In the genomic region with DNA sequence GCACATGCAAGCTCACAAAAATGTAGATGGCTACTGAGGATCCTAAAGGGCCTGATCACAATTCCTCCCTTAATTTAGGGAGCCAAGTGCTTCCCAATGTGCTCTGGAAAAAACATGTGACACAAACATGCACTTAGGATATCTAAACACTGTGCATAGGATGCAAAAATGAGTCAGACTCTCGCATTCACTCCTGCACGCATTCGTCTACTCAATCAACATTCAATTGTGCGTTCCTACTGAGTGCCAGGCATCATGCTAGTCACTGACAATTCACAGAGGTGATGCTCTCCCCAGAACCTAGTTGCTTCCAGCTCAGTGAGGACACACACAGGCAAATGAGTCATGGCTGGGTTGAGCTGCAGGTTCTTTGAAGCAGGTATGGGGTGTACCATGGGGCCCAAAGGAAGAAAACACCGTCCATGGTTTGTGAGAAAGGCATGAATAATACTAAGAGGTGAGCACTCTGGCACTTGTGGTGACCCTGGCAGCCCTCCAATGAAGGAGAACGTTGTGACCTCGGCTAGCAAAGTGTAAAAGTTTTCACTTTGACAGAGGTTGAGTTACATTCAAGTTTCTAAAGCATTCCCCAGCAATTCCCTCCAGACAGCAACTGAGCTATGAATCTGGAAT, we compare ENCODE assay signal across 3 cellular contexts.
TF ChIP-seq lines count a peak whose summit lies in the region.

No MANE protein-coding gene starts in this region.

TF ChIP-seq in SK-N-SH, 30 proteins besides CTCF, POLR2A, EP300 and RAD21 (continued from another document):
- TF ChIP-seq SIN3A (IDR thresholded peaks at IDR 0.05; ENCODE audit: borderline replicate concordance, low read depth, low read length) (no peak), NRF1 (IDR thresholded peaks at IDR 0.05; ENCODE audit: low read depth, low read length) (no peak), NFIC (IDR thresholded peaks at IDR 0.05; ENCODE audit: borderline replicate concordance) (no peak), FOXJ3 (CRISPR knock-in tag; IDR thresholded peaks at IDR 0.05) (no peak), YY1 (IDR thresholded peaks at IDR 0.05; ENCODE audit: low read depth) (no peak), ELF1 (IDR thresholded peaks at IDR 0.05) (no peak), MEF2A (IDR thresholded peaks at IDR 0.05; ENCODE audit: borderline replicate concordance, low read depth) (no peak), IRF3 (IDR thresholded peaks at IDR 0.05; ENCODE audit: low read depth, low read length) (no peak), SMC3 (IDR thresholded peaks at IDR 0.05; ENCODE audit: low read depth, low read length) (no peak)

TF ChIP-seq in SK-N-SH treated with all-trans-retinoic acid at 6 μM for 48 hours, 23 proteins besides CTCF, POLR2A, EP300 and RAD21 (continued from another document):
- TF ChIP-seq PATZ1 (CRISPR knock-in tag; IDR thresholded peaks at IDR 0.05; ENCODE audit: borderline replicate concordance) (no peak), ZFP30 (CRISPR knock-in tag; IDR thresholded peaks at IDR 0.05) (no peak), TCF4 (CRISPR knock-in tag; IDR thresholded peaks at IDR 0.05; ENCODE audit: borderline replicate concordance) (no peak), OSR1 (CRISPR knock-in tag; IDR thresholded peaks at IDR 0.05) (no peak), ZNF70 (CRISPR knock-in tag; IDR thresholded peaks at IDR 0.05) (no peak), SNAI2 (CRISPR knock-in tag; IDR thresholded peaks at IDR 0.05) (no peak), ZNF565 (CRISPR knock-in tag; conservative IDR thresholded peaks at IDR 0.05; ENCODE audit: low read depth) (no peak), PPARA (CRISPR knock-in tag; IDR thresholded peaks at IDR 0.05; ENCODE audit: borderline replicate concordance) (no peak), ZNF8 (CRISPR knock-in tag; IDR thresholded peaks at IDR 0.05) (no peak), BACH2 (CRISPR knock-in tag; IDR thresholded peaks at IDR 0.05; ENCODE audit: borderline replicate concordance) (no peak), TOX (CRISPR knock-in tag; IDR thresholded peaks at IDR 0.05; ENCODE audit: borderline replicate concordance) (no peak), ARNTL (CRISPR knock-in tag; IDR thresholded peaks at IDR 0.05; ENCODE audit: borderline replicate concordance, low read depth) (no peak), RARB (CRISPR knock-in tag; IDR thresholded peaks at IDR 0.05) (no peak), ISL1 (CRISPR knock-in tag; IDR thresholded peaks at IDR 0.05) (no peak), ESRRG (CRISPR knock-in tag; IDR thresholded peaks at IDR 0.05) (no peak), CREB5 (CRISPR knock-in tag; IDR thresholded peaks at IDR 0.05; ENCODE audit: low read depth) (no peak), ZFP3 (CRISPR knock-in tag; IDR thresholded peaks at IDR 0.05) (no peak)
- TF ChIP-seq, protein P1, sequence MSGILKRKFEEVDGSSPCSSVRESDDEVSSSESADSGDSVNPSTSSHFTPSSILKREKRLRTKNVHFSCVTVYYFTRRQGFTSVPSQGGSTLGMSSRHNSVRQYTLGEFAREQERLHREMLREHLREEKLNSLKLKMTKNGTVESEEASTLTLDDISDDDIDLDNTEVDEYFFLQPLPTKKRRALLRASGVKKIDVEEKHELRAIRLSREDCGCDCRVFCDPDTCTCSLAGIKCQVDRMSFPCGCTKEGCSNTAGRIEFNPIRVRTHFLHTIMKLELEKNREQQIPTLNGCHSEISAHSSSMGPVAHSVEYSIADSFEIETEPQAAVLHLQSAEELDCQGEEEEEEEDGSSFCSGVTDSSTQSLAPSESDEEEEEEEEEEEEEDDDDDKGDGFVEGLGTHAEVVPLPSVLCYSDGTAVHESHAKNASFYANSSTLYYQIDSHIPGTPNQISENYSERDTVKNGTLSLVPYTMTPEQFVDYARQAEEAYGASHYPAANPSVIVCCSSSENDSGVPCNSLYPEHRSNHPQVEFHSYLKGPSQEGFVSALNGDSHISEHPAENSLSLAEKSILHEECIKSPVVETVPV (CRISPR knock-in tag; IDR thresholded peaks at IDR 0.05) = no peak
TF ChIP-seq in SK-N-SH treated with all-trans-retinoic acid at 6 μM for 48 hours: peak in this region for 0.

TF ChIP-seq in HCT116, 20 proteins besides CTCF, POLR2A, EP300 and RAD21 (continued from another document):
- TF ChIP-seq CEBPB (IDR thresholded peaks at IDR 0.05; ENCODE audit: low read depth) = no peak
- no peak for TF ChIP-seq FOSL1 (IDR thresholded peaks at IDR 0.05; ENCODE audit: low read depth)
- no peak for TF ChIP-seq SIN3A (IDR thresholded peaks at IDR 0.05; ENCODE audit: low read depth)
- no peak for TF ChIP-seq ZNF274 (IDR thresholded peaks at IDR 0.05; ENCODE audit: low read depth, low read length)
